Comparison of ENCODE assay signal across 23 cellular contexts in genomic region chr14:65187421-65188049, GRCh38.
DNase-seq lines count a peak whose midpoint lies in the region; ATAC-seq and TF ChIP-seq lines count a peak whose summit lies in the region.
"Had no signal": no experiment of that assay in that cellular context is flagged by ENCODE, and none has a peak within 500 bp of the region (broad histone marks: within the 10 kb centered on the region; RNA-seq: fewer than 3 reads in every experiment).

No MANE protein-coding gene starts in this region.

- no peaks in the 10 kb centered on the region for H3K9me2 ChIP-seq in GM23338 (ENCODE audit: insufficient read depth)

- H2AFZ ChIP-seq in GM23338 = peak overlapping the region; percentile 76; the same call in 1 of the 2 replicates

- H3F3A ChIP-seq in GM23338 (replicated peaks; ENCODE audit: low read depth) = no peaks in the 10 kb centered on the region

- peak overlapping the region; percentile 9 for H3K56ac ChIP-seq in mesendoderm (ENCODE audit: low read length)

- H3K4me1 ChIP-seq in GM23338 (ENCODE audit: insufficient read depth) (peaks cover 15% of the 10 kb centered on the region), NT2/D1 (ENCODE audit: insufficient read depth, insufficient read length) (no peaks in the 10 kb centered on the region), mesendoderm (ENCODE audit: control insufficient read depth, low read depth, low read length) (peaks cover 6% of the 10 kb centered on the region)
- H3K4me1 ChIP-seq: gastrocnemius medialis had no signal

- CTCF ChIA-PET in activated CD4-positive, alpha-beta T cell treated with anti-CD3 and anti-CD28 coated beads for 36 hours (lab: Charles Lee) = interaction anchor here (1.5 kb wide), 1 partner anchor 19 kb away, joined by 3 read pairs; no protein-coding TSS in a partner anchor

- H4K8ac ChIP-seq in mesendoderm (ENCODE audit: low read depth, low read length) = no peak overlapping the region

- H3K36me3 ChIP-seq in GM23338 (ENCODE audit: insufficient read depth) (no peaks in the 10 kb centered on the region), KOPT-K1 (ENCODE audit: insufficient read depth, low read length) (no peaks in the 10 kb centered on the region), NT2/D1 (ENCODE audit: insufficient read depth, insufficient read length, low read length) (no peaks in the 10 kb centered on the region), mesendoderm (ENCODE audit: control insufficient read depth, insufficient read depth, low read length) (no peaks in the 10 kb centered on the region)
- H3K36me3 ChIP-seq: gastrocnemius medialis, ovary, WERI-Rb-1 had no signal

- POLR2A ChIA-PET in activated CD4-positive, alpha-beta T cell treated with anti-CD3 and anti-CD28 coated beads for 36 hours (lab: Charles Lee) = no interaction called here

- H3K79me2 ChIP-seq in GM23338 (replicated peaks; ENCODE audit: insufficient read depth) (no peaks in the 10 kb centered on the region), mesendoderm (ENCODE audit: control insufficient read depth, insufficient read depth, low read length) (no peaks in the 10 kb centered on the region)

- H4K5ac ChIP-seq in mesendoderm (ENCODE audit: low read length) = no peak overlapping the region

- no peak overlapping the region for H2BK5ac ChIP-seq in mesendoderm (ENCODE audit: low read length)

- H2BK15ac ChIP-seq in mesendoderm (replicated peaks; ENCODE audit: low read depth) = no peak overlapping the region

- H3K4me3 Mint-ChIP-seq in GM23338 = no peak overlapping the region
- no peak overlapping the region for H3K4me3 Mint-ChIP-seq in activated CD4-positive, alpha-beta T cell treated with anti-CD3 and anti-CD28 coated beads for 36 hours
- H3K4me3 Mint-ChIP-seq: activated naive CD8-positive, alpha-beta T cell treated with anti-CD3 and anti-CD28 coated beads, Interleukin-2, amount 10 ng/mL, durations not matched to agents 7 days and 5 days; CD8-positive, alpha-beta memory T cell; naive thymus-derived CD8-positive, alpha-beta T cell; type B pancreatic cell had no signal

- no peak for TF ChIP-seq CTCF in GM23338 (conservative IDR thresholded peaks at IDR 0.05; ENCODE audit: low read depth in 2 of 2)

- peaks cover 10% of the 10 kb centered on the region for H3K27me3 Mint-ChIP-seq in GM23338 (ENCODE audit: insufficient read depth, low read depth, poor library complexity)
- no peaks in the 10 kb centered on the region for H3K27me3 Mint-ChIP-seq in activated CD4-positive, alpha-beta T cell treated with anti-CD3 and anti-CD28 coated beads for 36 hours

- H3K23ac ChIP-seq in mesendoderm (ENCODE audit: low read length) = no peak overlapping the region

- H3K27ac Mint-ChIP-seq in GM23338 = peak overlapping the region; percentile 60
- no peak overlapping the region for H3K27ac Mint-ChIP-seq in activated CD4-positive, alpha-beta T cell treated with anti-CD3 and anti-CD28 coated beads for 36 hours
- H3K27ac Mint-ChIP-seq: activated naive CD8-positive, alpha-beta T cell treated with anti-CD3 and anti-CD28 coated beads, Interleukin-2, amount 10 ng/mL, durations not matched to agents 7 days and 5 days; activated T-helper 2 cell treated with anti-CD3 and anti-CD28 coated beads, Interferon-gamma antibody, Interleukin-2, Interleukin-4, amounts not matched to agents 10 μg/mL and 5 μg/mL and 100 μg/mL, durations not matched to agents 14 hours and 24 hours and 36 hours; naive thymus-derived CD8-positive, alpha-beta T cell; type B pancreatic cell had no signal

- peaks cover 4% of the 10 kb centered on the region for H3K9me3 ChIP-seq in KOPT-K1 (ENCODE audit: insufficient read depth, low read length, poor library complexity, severe bottlenecking)
- peaks cover 1% of the 10 kb centered on the region; the same call in 1 of the 2 replicates for H3K9me3 ChIP-seq in NT2/D1 (ENCODE audit: insufficient read depth, low read length)
- H3K9me3 ChIP-seq: gastrocnemius medialis, ovary had no signal

- H3K36me3 Mint-ChIP-seq in GM23338 (ENCODE audit: low read depth) = peaks cover 5% of the 10 kb centered on the region; the same call in 2 of the 3 replicates
- H3K36me3 Mint-ChIP-seq in activated CD4-positive, alpha-beta T cell treated with anti-CD3 and anti-CD28 coated beads for 36 hours (ENCODE audit: low read depth) = peaks cover 2% of the 10 kb centered on the region
- H3K36me3 Mint-ChIP-seq: type B pancreatic cell had no signal

- intact Hi-C loops in activated CD4-positive, alpha-beta T cell treated with anti-CD3 and anti-CD28 coated beads for 36 hours (cut with DNase I, micrococcal nuclease) = no loop called here

- no peak overlapping the region for H2AK5ac ChIP-seq in mesendoderm (ENCODE audit: low read length)

- H3K9ac ChIP-seq in NT2/D1 (ENCODE audit: insufficient read length, low read depth) (no peak overlapping the region), mesendoderm (ENCODE audit: low read length) (no peak overlapping the region)

- no peaks in the 10 kb centered on the region for H4K20me1 ChIP-seq in GM23338 (replicated peaks; ENCODE audit: insufficient read depth)

- peaks cover 6% of the 10 kb centered on the region for H3K9me3 Mint-ChIP-seq in GM23338
- H3K9me3 Mint-ChIP-seq in activated CD4-positive, alpha-beta T cell treated with anti-CD3 and anti-CD28 coated beads for 36 hours (ENCODE audit: low read depth) = peaks cover 5% of the 10 kb centered on the region

- no peaks in the 10 kb centered on the region for H3K79me1 ChIP-seq in mesendoderm (ENCODE audit: low read length)

- no peak overlapping the region for H2BK120ac ChIP-seq in mesendoderm (ENCODE audit: low read depth, low read length)

- H3K4ac ChIP-seq in mesendoderm (ENCODE audit: low read depth, low read length) = no peak overlapping the region

- H3K4me3 ChIP-seq in GM23338 = no peak overlapping the region
- no peak overlapping the region for H3K4me3 ChIP-seq in NT2/D1 (ENCODE audit: insufficient read length, low read depth)
- no peak overlapping the region for H3K4me3 ChIP-seq in mesendoderm (ENCODE audit: low read length)
- H3K4me3 ChIP-seq: gastrocnemius medialis, ovary had no signal

- H3K4me2 ChIP-seq in GM23338 (peak overlapping the region; percentile 5), mesendoderm (ENCODE audit: low read length) (no peak overlapping the region)

- no peak overlapping the region for H3K27ac ChIP-seq in GM23338 (ENCODE audit: low read depth)
- peak overlapping the region; percentile 15 for H3K27ac ChIP-seq in KOPT-K1 (ENCODE audit: low read depth, low read length, poor library complexity, severe bottlenecking)
- H3K27ac ChIP-seq in mesendoderm (ENCODE audit: low read depth, low read length) = no peak overlapping the region
- H3K27ac ChIP-seq: gastrocnemius medialis, ovary, WERI-Rb-1 had no signal

- DNase-seq in GM23338 (ENCODE audit: low spot score) = peak; percentile 65
- peak; percentile 66 for DNase-seq in NT2/D1 (ENCODE audit: low read depth, low spot score)
- DNase-seq in mesendoderm = no peak
- DNase-seq in NCI-H524 treated with DMSO at 0.1 percent for 48 hours (lab: John Stamatoyannopoulos, UW) = no peak
- DNase-seq in activated CD4-positive, alpha-beta T cell treated with anti-CD3 and anti-CD28 coated beads for 36 hours = no peak
- no peak for DNase-seq in mucosa of gallbladder (ENCODE audit: low spot score)
- DNase-seq: activated CD8-positive, alpha-beta memory T cell treated with anti-CD3 and anti-CD28 coated beads, Interleukin-2, amount 50 U/mL, for 4 hours; activated naive CD8-positive, alpha-beta T cell treated with anti-CD3 and anti-CD28 coated beads, Interleukin-2, amount 10 ng/mL, durations not matched to agents 7 days and 5 days; CD8-positive, alpha-beta memory T cell; erythroblast; gastrocnemius medialis; kidney glomerular epithelial cell; naive thymus-derived CD8-positive, alpha-beta T cell; NCI-H1105 treated with DMSO at 0.1 percent for 48 hours; NCI-H510A treated with DMSO at 0.1 percent for 48 hours; ovary; right cardiac atrium had no signal

- H3K4me1 Mint-ChIP-seq in GM23338 = peaks cover 37% of the 10 kb centered on the region
- no peaks in the 10 kb centered on the region for H3K4me1 Mint-ChIP-seq in activated CD4-positive, alpha-beta T cell treated with anti-CD3 and anti-CD28 coated beads for 36 hours
- H3K4me1 Mint-ChIP-seq: CD8-positive, alpha-beta memory T cell had no signal

- H3K27me3 ChIP-seq in GM23338 (ENCODE audit: insufficient read depth) (no peaks in the 10 kb centered on the region), NT2/D1 (ENCODE audit: insufficient read depth, insufficient read length) (peaks cover 21% of the 10 kb centered on the region), mesendoderm (ENCODE audit: insufficient read depth, low read length, poor library complexity) (no peaks in the 10 kb centered on the region)
- H3K27me3 ChIP-seq: gastrocnemius medialis, ovary had no signal

- WGBS in mesendoderm (ENCODE audit: extremely low coverage, insufficient coverage, low lambda C conversion rate) = no CpG with 5 or more reads among the region's 8 CpGs

- H3K18ac ChIP-seq in mesendoderm (ENCODE audit: low read length) = peak overlapping the region; percentile 23

- ATAC-seq in GM23338 (peak; percentile 88), HG03442 (IDR thresholded peaks at IDR 0.05; ENCODE audit: unreplicated experiment) (no peak)
- no peak for ATAC-seq in activated CD4-positive, alpha-beta T cell treated with anti-CD3 and anti-CD28 coated beads for 36 hours
- ATAC-seq: gastrocnemius medialis; HepG2; naive thymus-derived CD8-positive, alpha-beta T cell; right cardiac atrium had no signal

TF ChIP-seq in GM23338, 12 proteins besides CTCF, POLR2A, EP300 and RAD21 (continues in another document):
- TF ChIP-seq EZH2phosphoT487 (IDR thresholded peaks at IDR 0.05; ENCODE audit: unreplicated experiment) = no peak

Comparison
In these comparisons a context has a peak if more than half of its experiments do, and no peak if none do; other contexts are left out.
1. DNase-seq: peak in GM23338 (single experiment) and NT2/D1 (single experiment); none in mesendoderm (single experiment), NCI-H524 treated with DMSO at 0.1 percent for 48 hours (single experiment), activated CD4-positive, alpha-beta T cell treated with anti-CD3 and anti-CD28 coated beads for 36 hours (single experiment) and mucosa of gallbladder (single experiment).